13 cellular contexts compared by ENCODE assay signal in genomic region chr18:68555935-68556334, GRCh38.
"Had no signal": no experiment of that assay in that cellular context is flagged by ENCODE, and none has a peak within 500 bp of the region (broad histone marks: within the 10 kb centered on the region; RNA-seq: fewer than 3 reads in every experiment).

No MANE protein-coding gene starts in this region.

- H3K4me1 ChIP-seq: stomach had no signal

- H3K9me3 ChIP-seq: ovary, stomach, thoracic aorta had no signal

- DNase-seq: activated CD4-positive, alpha-beta memory T cell treated with anti-CD3 and anti-CD28 coated beads for 36 hours; activated CD4-positive, alpha-beta T cell treated with anti-CD3 and anti-CD28 coated beads for 1 hour; activated gamma-delta T cell; activated naive CD8-positive, alpha-beta T cell treated with anti-CD3 and anti-CD28 coated beads for 36 hours; activated T-cell treated with anti-CD3 and anti-CD28 coated beads, Interleukin-2, amount 50 U/mL, for 48 hours; anterior cingulate cortex; ovary; stimulated activated CD4-positive, alpha-beta T cell treated with anti-CD3 and anti-CD28 coated beads, Interleukin-4, amount 100 ng/mL, for 1 hour; stimulated activated CD8-positive, alpha-beta memory T cell treated with anti-CD3 and anti-CD28 coated beads, Interleukin-4, amount 100 ng/mL, for 48 hours; stomach had no signal

- H3K27ac ChIP-seq: cardiac muscle cell, hepatocyte, ovary, stomach, thoracic aorta had no signal

- H3K4me3 ChIP-seq: cardiac muscle cell, hepatocyte, ovary, stomach, thoracic aorta had no signal

- H3K36me3 ChIP-seq: cardiac muscle cell, ovary, stomach, thoracic aorta had no signal

- H3K27me3 ChIP-seq: cardiac muscle cell, hepatocyte, ovary, stomach had no signal
